ENCODE assay signal across 15 cellular contexts in the genomic region with DNA sequence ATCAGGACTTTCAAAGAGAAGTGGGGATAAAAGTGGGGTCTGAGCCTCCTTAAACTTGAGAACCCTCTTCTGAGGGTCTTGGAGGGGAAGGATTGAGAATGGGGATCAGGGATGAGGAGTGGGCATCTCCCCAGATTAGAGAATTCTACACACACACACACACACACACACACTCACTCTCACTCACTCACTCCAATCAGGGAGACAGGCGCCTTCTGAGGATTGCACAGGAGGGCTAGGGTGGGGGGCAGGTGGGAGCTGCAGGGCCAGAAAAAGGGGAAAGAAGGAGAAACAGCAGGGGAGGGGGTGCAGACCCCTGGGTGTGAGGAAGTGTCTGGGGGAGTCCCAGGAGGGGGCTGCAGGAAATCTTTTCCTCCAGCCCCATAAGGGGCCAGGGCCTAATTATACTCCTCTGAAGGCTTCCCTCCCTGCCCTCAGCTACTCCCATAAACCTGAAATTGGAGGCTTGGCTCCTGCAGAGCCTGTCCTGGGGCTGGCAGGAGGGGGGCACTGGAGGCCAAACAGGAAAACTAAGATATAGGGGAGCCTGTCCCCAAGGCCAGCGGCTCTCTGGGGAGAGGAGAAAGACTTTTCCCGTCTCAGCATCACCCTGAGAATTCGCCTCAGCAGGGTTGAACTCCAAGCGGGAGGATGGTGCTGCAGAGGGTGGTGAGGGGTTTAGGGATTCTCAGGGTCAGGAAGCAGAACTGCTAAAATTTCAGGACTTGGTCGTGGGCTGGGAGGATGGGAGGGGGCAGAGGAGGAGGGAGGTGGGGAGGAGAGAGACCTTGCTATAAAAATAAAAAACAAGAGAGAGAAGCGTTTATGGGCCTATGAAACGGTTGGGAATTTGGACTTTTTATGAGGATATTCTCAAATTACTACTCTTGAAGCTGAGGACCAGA. TPM values are rescaled to one million over a fixed set of nuclear protein-coding genes. Genes with fewer than 3 reads are reported as not detected.
DNase-seq lines count a peak whose midpoint lies in the region; ATAC-seq, FAIRE-seq and TF ChIP-seq lines count a peak whose summit lies in the region.
"Had no signal": no experiment of that assay in that cellular context is flagged by ENCODE, and none has a peak within 500 bp of the region (broad histone marks: within the 10 kb centered on the region; RNA-seq: fewer than 3 reads in every experiment).

No MANE protein-coding gene starts in this region.

- TF ChIP-seq CTCF in WERI-Rb-1 (IDR thresholded peaks at IDR 0.05; ENCODE audit: low read depth, low read length) (no peak), kidney (IDR thresholded peaks at IDR 0.05; ENCODE audit: borderline replicate concordance, extremely low read depth, insufficient read depth) (no peak), spleen (IDR thresholded peaks at IDR 0.05 in 8 of 11, conservative IDR thresholded peaks at IDR 0.05 in 3 of 11) (no peak), upper lobe of left lung (IDR thresholded peaks at IDR 0.05) (no peak)

- peak overlapping the region; percentile 86 for H3K4me3 ChIP-seq in WERI-Rb-1 (ENCODE audit: low read depth, low read length)
- peak overlapping the region; percentile 85 to 88 for H3K4me3 ChIP-seq in kidney (ENCODE audit: low read length in 2 of 2)
- H3K4me3 ChIP-seq in spleen: no peak overlapping the region
- H3K4me3 ChIP-seq in upper lobe of left lung: no peak overlapping the region

- ATAC-seq in HG02763 (IDR thresholded peaks at IDR 0.05; ENCODE audit: unreplicated experiment) (no peak), upper lobe of left lung (ENCODE audit: low FRiP score in 2 of 2) (no peak)

- WGBS in spleen, 5 donors: 23 to 30% (median 26%) methylated on average over 8 of the region's 8 CpGs
- WGBS in upper lobe of left lung, 2 donors: 23% methylated on average over 8 of the region's 8 CpGs

- peak overlapping the region; percentile 32 to 79 for H3K9ac ChIP-seq in kidney (ENCODE audit: low read length in 2 of 2)

- no peak for FAIRE-seq in kidney (lab: Jason Lieb, UNC)
- FAIRE-seq: endometrium, HTR-8/SVneo, islet of Langerhans had no signal

- no peak overlapping the region for H3K27ac ChIP-seq in WERI-Rb-1
- H3K27ac ChIP-seq in kidney (ENCODE audit: low read depth in 2 of 2, low read length in 2 of 2): peak overlapping the region; percentile 83 to 97
- H3K27ac ChIP-seq in spleen: no peak overlapping the region
- no peak overlapping the region for H3K27ac ChIP-seq in upper lobe of left lung

- H3K4me1 ChIP-seq in kidney (ENCODE audit: control insufficient read depth in 1 of 2, insufficient read depth in 1 of 2, low read depth in 1 of 2, low read length in 2 of 2) (peaks cover 11 to 23% of the 10 kb centered on the region in 2 donors), spleen (peaks cover 6 to 48% (median 30%) of the 10 kb centered on the region in 6 donors), upper lobe of left lung (peaks cover 14 to 32% (median 23%) of the 10 kb centered on the region in 4 donors)

- POLR2A ChIA-PET in HEK293T (lab: Yijun Ruan, JAX): interaction anchor here (0.6 to 7.6 kb wide), 11 partner anchors 7 to 279 kb away, joined by 3 to 69 read pairs (median 7); partner anchors contain the start of genes HNRNPA1, HOXC10, HOXC8 and SMUG1

- CTCF ChIA-PET in HEK293T (lab: Yijun Ruan, JAX): interaction anchor here (0.7 to 3.3 kb wide), 4 partner anchors 15 to 206 kb away, joined by 3 to 9 read pairs (median 3); partner anchors contain the start of gene HOXC10

- intact Hi-C loops in kidney (cut with DNase I): loop anchor here (5.0 kb wide), 1 partner anchor 201 kb away; no protein-coding TSS in a partner anchor
- intact Hi-C loops in spleen (cut with DNase I; ENCODE audit: low total_unique reads): loop anchor here (5.0 kb wide), 1 partner anchor 201 kb away; no protein-coding TSS in a partner anchor

- DNase-seq in HEK293T (ENCODE audit: extremely low spot score) (no peak), WERI-Rb-1 (no peak), kidney (no peak), spleen (peak; percentile 24), CD1c-positive myeloid dendritic cell (ENCODE audit: extremely low spot score) (no peak), SHP77 treated with DMSO at 0.1 percent for 48 hours (lab: John Stamatoyannopoulos, UW) (no peak), upper lobe of left lung (no peak)
- DNase-seq: activated CD4-positive, alpha-beta T cell treated with anti-CD3 and anti-CD28 coated beads, Interleukin-2, amount 10 ng/mL, durations not matched to agents 7 days and 5 days; cerebellar nuclear complex; stimulated activated CD4-positive, alpha-beta T cell treated with anti-CD3 and anti-CD28 coated beads, Interleukin-15, amount 100 ng/mL, for 24 hours; T1000 had no signal

- H3K27me3 ChIP-seq in WERI-Rb-1 (ENCODE audit: insufficient read depth, low read depth, severe bottlenecking) (no peaks in the 10 kb centered on the region), spleen (replicated peaks in 1 of 7) (peaks cover 13 to 100% (median 98%) of the 10 kb centered on the region in 7 donors), upper lobe of left lung (peaks cover 3 to 95% (median 58%) of the 10 kb centered on the region in 4 donors)

- no peak for TF ChIP-seq POLR2A in spleen (IDR thresholded peaks at IDR 0.05)
- no peak for TF ChIP-seq POLR2A in upper lobe of left lung (IDR thresholded peaks at IDR 0.05)

- no peak for TF ChIP-seq EP300 in upper lobe of left lung (IDR thresholded peaks at IDR 0.05)

- H3K9me3 ChIP-seq in WERI-Rb-1 (ENCODE audit: severe bottlenecking): no peaks in the 10 kb centered on the region
- no peaks in the 10 kb centered on the region for H3K9me3 ChIP-seq in kidney (ENCODE audit: control insufficient read depth in 1 of 2, low read length in 2 of 2)
- no peaks in the 10 kb centered on the region for H3K9me3 ChIP-seq in spleen
- no peaks in the 10 kb centered on the region for H3K9me3 ChIP-seq in upper lobe of left lung

- H3K36me3 ChIP-seq in WERI-Rb-1 (peaks cover 4% of the 10 kb centered on the region), kidney (ENCODE audit: control insufficient read depth in 1 of 2, insufficient read depth in 2 of 2, low read length in 2 of 2) (no peaks in the 10 kb centered on the region), spleen (no peaks in the 10 kb centered on the region), upper lobe of left lung (no peaks in the 10 kb centered on the region)

TF ChIP-seq in HEK293T, 16 proteins besides CTCF, POLR2A, EP300 and RAD21:
- TF ChIP-seq, protein P1, sequence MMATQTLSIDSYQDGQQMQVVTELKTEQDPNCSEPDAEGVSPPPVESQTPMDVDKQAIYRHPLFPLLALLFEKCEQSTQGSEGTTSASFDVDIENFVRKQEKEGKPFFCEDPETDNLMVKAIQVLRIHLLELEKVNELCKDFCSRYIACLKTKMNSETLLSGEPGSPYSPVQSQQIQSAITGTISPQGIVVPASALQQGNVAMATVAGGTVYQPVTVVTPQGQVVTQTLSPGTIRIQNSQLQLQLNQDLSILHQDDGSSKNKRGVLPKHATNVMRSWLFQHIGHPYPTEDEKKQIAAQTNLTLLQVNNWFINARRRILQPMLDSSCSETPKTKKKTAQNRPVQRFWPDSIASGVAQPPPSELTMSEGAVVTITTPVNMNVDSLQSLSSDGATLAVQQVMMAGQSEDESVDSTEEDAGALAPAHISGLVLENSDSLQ (IDR thresholded peaks at IDR 0.05): no peak
- TF ChIP-seq L3MBTL2 (conservative IDR thresholded peaks at IDR 0.05) (no peak), SP1 (IDR thresholded peaks at IDR 0.05) (no peak), CTBP1 (IDR thresholded peaks at IDR 0.05; ENCODE audit: borderline replicate concordance) (peak; percentile 85), ELF4 (IDR thresholded peaks at IDR 0.05) (no peak), FOXK2 (IDR thresholded peaks at IDR 0.05) (no peak)
TF ChIP-seq in HEK293T: peak in this region for 1.

RNA-seq across cellular contexts. Expression of gene HOXC9, which starts 1.6 kb away (rescaled TPM):
- total RNA-seq in kidney (16.5 TPM), spleen (not detected), upper lobe of left lung (under 1 TPM in 2 of 6 donors, not detected in 4; 0.17 to 0.23 TPM)
- polyA plus RNA-seq in kidney (ENCODE audit: insufficient read depth, low read depth, low replicate concordance) (11.7 TPM), spleen (under 1 TPM in 1 of 3 donors, not detected in 2; 0.05 TPM)
- total RNA-seq: activated CD4-positive, alpha-beta T cell treated with anti-CD3 and anti-CD28 coated beads, Interleukin-2, amount 10 ng/mL, durations not matched to agents 7 days and 5 days had no signal

RNA-seq across cellular contexts. Expression of gene HOXC8, which starts 7.2 kb away (rescaled TPM):
- 9.0 TPM for total RNA-seq in kidney
- polyA plus RNA-seq in kidney (ENCODE audit: insufficient read depth, low read depth, low replicate concordance): 2.1 TPM
- not detected for total RNA-seq in spleen
- polyA plus RNA-seq in spleen: under 1 TPM in 2 of 3 donors, not detected in 1; 0.04 to 0.10 TPM
- not detected for total RNA-seq in upper lobe of left lung
- total RNA-seq: activated CD4-positive, alpha-beta T cell treated with anti-CD3 and anti-CD28 coated beads, Interleukin-2, amount 10 ng/mL, durations not matched to agents 7 days and 5 days had no signal

RNA-seq across cellular contexts. Expression of gene HOXC10, which starts 16.6 kb away (rescaled TPM):
- total RNA-seq in kidney (50.7 TPM), spleen (not detected), upper lobe of left lung (not detected)
- polyA plus RNA-seq in kidney (ENCODE audit: insufficient read depth, low read depth, low replicate concordance) (49.7 TPM), spleen (not detected)
- total RNA-seq: activated CD4-positive, alpha-beta T cell treated with anti-CD3 and anti-CD28 coated beads, Interleukin-2, amount 10 ng/mL, durations not matched to agents 7 days and 5 days had no signal

RNA-seq across cellular contexts. Expression of gene HOXC6, which starts 26.7 kb away (rescaled TPM):
- 22.0 TPM for total RNA-seq in kidney
- polyA plus RNA-seq in kidney (ENCODE audit: insufficient read depth, low read depth, low replicate concordance): 11.4 TPM
- total RNA-seq in spleen: under 1 TPM in 4 of 7 donors, not detected in 3; 0.19 to 0.52 (median 0.34) TPM
- polyA plus RNA-seq in spleen: under 1 TPM in 2 of 3 donors, not detected in 1; 0.11 to 0.16 TPM
- total RNA-seq in upper lobe of left lung: under 1 TPM in 2 of 6 donors, not detected in 4; 0.40 to 0.92 TPM
- total RNA-seq: activated CD4-positive, alpha-beta T cell treated with anti-CD3 and anti-CD28 coated beads, Interleukin-2, amount 10 ng/mL, durations not matched to agents 7 days and 5 days had no signal

RNA-seq across cellular contexts. Expression of gene HOTAIR, which starts 26.8 kb away (rescaled TPM):
- total RNA-seq in kidney (0.76 TPM), spleen (not detected), upper lobe of left lung (not detected)
- polyA plus RNA-seq in kidney (ENCODE audit: insufficient read depth, low read depth, low replicate concordance) (0.52 TPM), spleen (not detected)
- total RNA-seq: activated CD4-positive, alpha-beta T cell treated with anti-CD3 and anti-CD28 coated beads, Interleukin-2, amount 10 ng/mL, durations not matched to agents 7 days and 5 days had no signal

Comparison
In these comparisons a context has a peak if more than half of its experiments do, and no peak if none do; other contexts are left out.
1. H3K27ac ChIP-seq: peak in kidney (2 of 2); none in WERI-Rb-1 (single experiment), spleen (0 of 8) and upper lobe of left lung (0 of 4).
2. H3K4me3 ChIP-seq: peak in WERI-Rb-1 (single experiment) and kidney (2 of 2); none in spleen (0 of 8) and upper lobe of left lung (0 of 4).
3. RNA of gene HOXC10, which starts 16.6 kb away (total RNA-seq): 50.7 TPM in kidney (single experiment); not detected in spleen and not detected in upper lobe of left lung; every median in the first group is over 10 times any median in the second.